29 cellular contexts compared by ENCODE assay signal in the genomic region with DNA sequence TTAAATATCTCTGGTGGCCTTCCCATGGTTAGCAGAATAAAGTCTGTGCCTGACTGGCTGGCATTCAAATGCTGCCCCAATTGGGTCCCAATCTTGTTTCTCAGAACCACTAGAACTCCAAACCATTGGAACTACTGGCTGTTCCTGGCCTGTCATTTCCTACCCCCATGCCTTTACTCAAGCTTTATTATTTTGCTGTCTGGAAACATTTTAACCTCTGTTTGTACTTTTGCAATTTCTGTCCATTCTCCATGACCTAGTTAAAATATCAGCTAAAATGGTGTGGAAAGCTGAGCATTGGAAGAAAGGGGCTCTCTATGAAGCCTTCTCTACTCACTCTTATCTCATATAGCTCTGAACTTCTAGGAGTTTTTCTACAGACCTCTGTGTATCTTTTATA.
"Had no signal": no experiment of that assay in that cellular context is flagged by ENCODE, and none has a peak within 500 bp of the region (broad histone marks: within the 10 kb centered on the region; RNA-seq: fewer than 3 reads in every experiment).

No MANE protein-coding gene starts in this region.

- H3K4me3 ChIP-seq: pancreas, prostate gland, right atrium auricular region, right lobe of liver, sigmoid colon, spleen, thoracic aorta, thyroid gland, tibial nerve, upper lobe of left lung, vagina had no signal

- DNase-seq: naive B cell; naive thymus-derived CD8-positive, alpha-beta T cell; nephron progenitor cell; nucleus accumbens; pancreas; retina; right lobe of liver; sigmoid colon; small intestine; spleen; stimulated activated CD4-positive, alpha-beta T cell treated with anti-CD3 and anti-CD28 coated beads, Interleukin-12 subunit alpha, Interleukin-12 subunit beta, amount 100 ng/mL, for 4 hours; stimulated activated CD4-positive, alpha-beta T cell treated with anti-CD3 and anti-CD28 coated beads, Interleukin-1b, Interleukin-23, amount 100 ng/mL, for 48 hours; stimulated activated CD4-positive, alpha-beta T cell treated with anti-CD3 and anti-CD28 coated beads, Interleukin-4, amount 100 ng/mL, for 1 hour; stimulated activated CD4-positive, alpha-beta T cell treated with anti-CD3 and anti-CD28 coated beads, Interleukin-4, amount 100 ng/mL, for 4 hours; stimulated activated CD8-positive, alpha-beta memory T cell treated with anti-CD3 and anti-CD28 coated beads, Interleukin-4, amount 100 ng/mL, for 48 hours; stimulated activated naive CD4-positive, alpha-beta T cell; stimulated activated naive CD8-positive, alpha-beta T cell treated with anti-CD3 and anti-CD28 coated beads, Interleukin-15, amount 100 ng/mL, for 72 hours; stimulated activated naive CD8-positive, alpha-beta T cell treated with anti-CD3 and anti-CD28 coated beads, Interleukin-15, Interleukin-2, amounts not matched to agents 100 U/mL and 50 U/mL, for 24 hours; thyroid gland; trophoblast cell; upper lobe of left lung had no signal

- H3K36me3 ChIP-seq: neutrophil, pancreas, prostate gland, right atrium auricular region, right lobe of liver, sigmoid colon, spleen, thoracic aorta, thyroid gland, tibial nerve, upper lobe of left lung, vagina had no signal

- H3K27me3 ChIP-seq: neutrophil, pancreas, right atrium auricular region, right lobe of liver, sigmoid colon, thyroid gland, tibial nerve, upper lobe of left lung, vagina had no signal

- H3K27ac ChIP-seq: neutrophil, pancreas, prostate gland, right atrium auricular region, right lobe of liver, sigmoid colon, spleen, thoracic aorta, thyroid gland, tibial nerve, upper lobe of left lung, vagina had no signal

- H3K9me3 ChIP-seq: neutrophil, pancreas, prostate gland, right atrium auricular region, right lobe of liver, sigmoid colon, spleen, thoracic aorta, thyroid gland, upper lobe of left lung, vagina had no signal

- ATAC-seq: naive thymus-derived CD8-positive, alpha-beta T cell; natural killer cell treated with Interleukin-12 subunit alpha and Interleukin-12 subunit beta and Interleukin-15 and Interleukin-18, amount 100 ng/mL, for 72 hours; pancreas; stimulated activated memory B cell treated with anti-CD40 and anti-IgM and Interleukin-4, amounts not matched to agents 10 μg/mL and 1 μg/mL and 100 μg/mL, for 72 hours; stimulated activated naive CD8-positive, alpha-beta T cell treated with anti-CD3 and anti-CD28 coated beads, Interleukin-15, amount 100 ng/mL, for 72 hours; stimulated activated naive CD8-positive, alpha-beta T cell treated with anti-CD3 and anti-CD28 coated beads, Interleukin-15, Interleukin-2, amounts not matched to agents 100 U/mL and 50 U/mL, for 24 hours had no signal

- H3K4me1 ChIP-seq: pancreas, prostate gland, right atrium auricular region, sigmoid colon, spleen, thyroid gland, tibial nerve, upper lobe of left lung, vagina had no signal
